Comparison of ENCODE assay signal across 15 cellular contexts in genomic region chr6:27517238-27517637, GRCh38. TPM values are rescaled to one million over a fixed set of nuclear protein-coding genes. Genes with fewer than 3 reads are reported as not detected.
A peak's percentile ranks its signal among the peaks of the same experiment; 100 is the strongest.
DNase-seq lines count a peak whose midpoint lies in the region; ATAC-seq, FAIRE-seq and TF ChIP-seq lines count a peak whose summit lies in the region.
"Had no signal": no experiment of that assay in that cellular context is flagged by ENCODE, and none has a peak within 500 bp of the region (broad histone marks: within the 10 kb centered on the region; RNA-seq: fewer than 3 reads in every experiment).

No MANE protein-coding gene starts in this region.

- peaks cover 41% of the 10 kb centered on the region for H3K27me3 Mint-ChIP-seq in activated CD8-positive, alpha-beta memory T cell treated with anti-CD3 and anti-CD28 coated beads, Interleukin-2, amount 10 ng/mL, durations not matched to agents 7 days and 5 days
- H3K27me3 Mint-ChIP-seq in CD8-positive, alpha-beta memory T cell = peaks cover 25 to 37% of the 10 kb centered on the region in 2 donors
- H3K27me3 Mint-ChIP-seq in glutamatergic neuron (ENCODE audit: unreplicated experiment) = peaks cover 11% of the 10 kb centered on the region

- H3K9me3 Mint-ChIP-seq in activated CD8-positive, alpha-beta memory T cell treated with anti-CD3 and anti-CD28 coated beads, Interleukin-2, amount 10 ng/mL, durations not matched to agents 7 days and 5 days (ENCODE audit: low read depth) = no peaks in the 10 kb centered on the region
- no peaks in the 10 kb centered on the region for H3K9me3 Mint-ChIP-seq in CD8-positive, alpha-beta memory T cell
- H3K9me3 Mint-ChIP-seq in glutamatergic neuron (ENCODE audit: unreplicated experiment) = peaks cover 7% of the 10 kb centered on the region
- H3K9me3 Mint-ChIP-seq: CD4-positive, alpha-beta memory T cell; HFFc6 had no signal

- H3K27ac ChIP-seq in A549 = no peak overlapping the region
- H3K27ac ChIP-seq in CD8-positive, alpha-beta memory T cell (ENCODE audit: low read depth, low read length) = no peak overlapping the region

- TF ChIP-seq CTCF in A549 (IDR thresholded peaks at IDR 0.05) (no peak), glutamatergic neuron (IDR thresholded peaks at IDR 0.05; ENCODE audit: partially characterized antibody, unreplicated experiment) (no peak)

- no peaks in the 10 kb centered on the region for H3K9me3 ChIP-seq in A549
- no peaks in the 10 kb centered on the region for H3K9me3 ChIP-seq in CD8-positive, alpha-beta memory T cell (ENCODE audit: low read length)

- no peaks in the 10 kb centered on the region for H3K36me3 ChIP-seq in CD8-positive, alpha-beta memory T cell (ENCODE audit: insufficient read depth, low read length)

- FAIRE-seq in A549 (lab: Jason Lieb, UNC) = no peak

- WGBS in A549 (ENCODE audit: missing lambda C conversion rate) = 68% methylated on average over 5 of the region's 5 CpGs

- DNase-seq in activated CD8-positive, alpha-beta memory T cell treated with anti-CD3 and anti-CD28 coated beads, Interleukin-2, amount 10 ng/mL, durations not matched to agents 7 days and 5 days = no peak
- no peak for DNase-seq in activated CD8-positive, alpha-beta memory T cell treated with anti-CD3 and anti-CD28 coated beads for 24 hours
- no peak for DNase-seq in A549 (ENCODE audit: low read depth in 1 of 2, low spot score in 1 of 2)
- DNase-seq in CD8-positive, alpha-beta memory T cell = no peak
- no peak for DNase-seq in glutamatergic neuron
- no peak for DNase-seq in NCI-H2107 treated with DMSO at 0.1 percent for 48 hours (lab: John Stamatoyannopoulos, UW; ENCODE audit: unreplicated experiment)
- DNase-seq in activated CD4-positive, alpha-beta T cell treated with anti-CD3 and anti-CD28 coated beads, Interleukin-2, amount 50 U/mL, for 4 hours = no peak
- DNase-seq: 8988T; ACHN; CD4-positive, alpha-beta memory T cell; DMS 273 treated with DMSO at 0.1 percent for 48 hours; HCEC 1CT; HFFc6; IMR-90 had no signal

- TF ChIP-seq POLR2A in A549 (IDR thresholded peaks at IDR 0.05; ENCODE audit: low read length) = no peak

- CTCF ChIA-PET in activated CD8-positive, alpha-beta memory T cell treated with anti-CD3 and anti-CD28 coated beads, Interleukin-2, amount 10 ng/mL, durations not matched to agents 7 days and 5 days (lab: Charles Lee) = interaction anchor here (2.4 kb wide), 1 partner anchor 92 kb away, joined by 23 read pairs; no protein-coding TSS in a partner anchor
- CTCF ChIA-PET in A549 (lab: Yijun Ruan, JAX) = interaction anchor here (2.6 kb wide), 1 partner anchor 8 kb away, joined by 13 read pairs; no protein-coding TSS in a partner anchor
- CTCF ChIA-PET in CD8-positive, alpha-beta memory T cell (lab: Charles Lee) = interaction anchor here (0.7 to 2.7 kb wide), 3 partner anchors 9 to 235 kb away, joined by 3 to 31 read pairs (median 22); no protein-coding TSS in a partner anchor

- H3K4me1 Mint-ChIP-seq in activated CD8-positive, alpha-beta memory T cell treated with anti-CD3 and anti-CD28 coated beads, Interleukin-2, amount 10 ng/mL, durations not matched to agents 7 days and 5 days = peaks cover 15% of the 10 kb centered on the region
- peaks cover 13 to 25% (median 21%) of the 10 kb centered on the region in 3 donors for H3K4me1 Mint-ChIP-seq in CD8-positive, alpha-beta memory T cell
- peaks cover 2% of the 10 kb centered on the region for H3K4me1 Mint-ChIP-seq in glutamatergic neuron (ENCODE audit: low read depth, unreplicated experiment)

- TF ChIP-seq RAD21 in A549 (conservative IDR thresholded peaks at IDR 0.05 in 1 of 2, IDR thresholded peaks at IDR 0.05 in 1 of 2) = no peak

- POLR2A ChIA-PET in A549 (lab: Yijun Ruan, JAX) = no interaction called here
- POLR2A ChIA-PET in CD8-positive, alpha-beta memory T cell (lab: Charles Lee) = interaction anchor here (1.4 kb wide), 1 partner anchor 13 kb away, joined by 4 read pairs; no protein-coding TSS in a partner anchor

- H3K27me3 ChIP-seq in CD8-positive, alpha-beta memory T cell (ENCODE audit: insufficient read depth, low read length, poor library complexity, severe bottlenecking) = peaks cover 5% of the 10 kb centered on the region

- H3K4me3 Mint-ChIP-seq in activated CD8-positive, alpha-beta memory T cell treated with anti-CD3 and anti-CD28 coated beads, Interleukin-2, amount 10 ng/mL, durations not matched to agents 7 days and 5 days = peak overlapping the region; percentile 3
- H3K4me3 Mint-ChIP-seq in CD8-positive, alpha-beta memory T cell = peak overlapping the region in 4 of 7 donors; percentile 22 to 71 (median 44)
- H3K4me3 Mint-ChIP-seq in glutamatergic neuron (ENCODE audit: unreplicated experiment) = peak overlapping the region; percentile 14
- H3K4me3 Mint-ChIP-seq: HFFc6 had no signal

- H3K4me1 ChIP-seq in A549 = no peaks in the 10 kb centered on the region
- peaks cover 7% of the 10 kb centered on the region for H3K4me1 ChIP-seq in CD8-positive, alpha-beta memory T cell (ENCODE audit: insufficient read depth, low read length)

- no peaks in the 10 kb centered on the region for H3K36me3 Mint-ChIP-seq in activated CD8-positive, alpha-beta memory T cell treated with anti-CD3 and anti-CD28 coated beads, Interleukin-2, amount 10 ng/mL, durations not matched to agents 7 days and 5 days
- peaks cover 0 to 6% (median 0%) of the 10 kb centered on the region in 3 donors for H3K36me3 Mint-ChIP-seq in CD8-positive, alpha-beta memory T cell
- H3K36me3 Mint-ChIP-seq in glutamatergic neuron (ENCODE audit: unreplicated experiment) = no peaks in the 10 kb centered on the region

- no peak for ATAC-seq in activated CD8-positive, alpha-beta memory T cell treated with anti-CD3 and anti-CD28 coated beads, Interleukin-2, amount 10 ng/mL, durations not matched to agents 7 days and 5 days
- ATAC-seq in A549 (no peak), HG03457 (IDR thresholded peaks at IDR 0.05; ENCODE audit: unreplicated experiment) (no peak)

- no peak overlapping the region for H3K27ac Mint-ChIP-seq in activated CD8-positive, alpha-beta memory T cell treated with anti-CD3 and anti-CD28 coated beads, Interleukin-2, amount 10 ng/mL, durations not matched to agents 7 days and 5 days
- peak overlapping the region in 1 of 8 donors; percentile 69 for H3K27ac Mint-ChIP-seq in CD8-positive, alpha-beta memory T cell
- H3K27ac Mint-ChIP-seq in glutamatergic neuron (ENCODE audit: unreplicated experiment) = no peak overlapping the region
- H3K27ac Mint-ChIP-seq: CD4-positive, alpha-beta memory T cell; HFFc6 had no signal

- no peak overlapping the region for H3K4me3 ChIP-seq in A549
- H3K4me3 ChIP-seq in CD8-positive, alpha-beta memory T cell (ENCODE audit: low read length) = no peak overlapping the region

- H3K4me2 ChIP-seq in A549 = no peak overlapping the region

- no peak for TF ChIP-seq EP300 in A549 (IDR thresholded peaks at IDR 0.05)

TF ChIP-seq in A549, 52 proteins besides CTCF, POLR2A, EP300 and RAD21:
- TF ChIP-seq RARB (CRISPR knock-in tag; IDR thresholded peaks at IDR 0.05) (no peak), MAFK (IDR thresholded peaks at IDR 0.05; ENCODE audit: partially characterized antibody) (peak; percentile 22), CHD4 (IDR thresholded peaks at IDR 0.05; ENCODE audit: borderline replicate concordance) (no peak)

RNA-seq across cellular contexts. Expression of gene ZNF184, which starts 44.3 kb away (rescaled TPM):
- total RNA-seq in activated CD8-positive, alpha-beta memory T cell treated with anti-CD3 and anti-CD28 coated beads, Interleukin-2, amount 10 ng/mL, durations not matched to agents 7 days and 5 days = 10 to 100 TPM; 12.4 to 12.9 TPM
- polyA plus RNA-seq in A549 (2011; rRNA removed) (4.1 and 4.9 TPM in 2 replicates), A549 (2017; fragmentation: RNase III; extraction: RNeasy Plus Mini Kit Qiagen cat#74134 plus additional on column Dnase treatment) (2.4 to 2.5 TPM (median 2.5 TPM) in 3 replicates)
- polyA plus RNA-seq in A549 (2012; cell fraction: cytosol; rRNA removed) = 0.62 and 0.63 TPM in 2 replicates
- 0.36 and 0.48 TPM in 2 replicates for polyA plus RNA-seq in A549 (2012; cell fraction: nucleus; rRNA removed)
- polyA minus RNA-seq in A549 (2011; rRNA and poly(A)+ RNA removed) = 2.7 and 3.2 TPM in 2 replicates
- 10 to 100 TPM in 1 of 2 experiments, 1 to 10 TPM in 1; 9.7 to 10.0 TPM for total RNA-seq in CD8-positive, alpha-beta memory T cell
- 10.8 TPM for polyA plus RNA-seq in CD8-positive, alpha-beta memory T cell
- total RNA-seq in glutamatergic neuron (ENCODE audit: unreplicated experiment) = 10.8 TPM
